Comparison of ENCODE assay signal across 7 cellular contexts in the genomic region with DNA sequence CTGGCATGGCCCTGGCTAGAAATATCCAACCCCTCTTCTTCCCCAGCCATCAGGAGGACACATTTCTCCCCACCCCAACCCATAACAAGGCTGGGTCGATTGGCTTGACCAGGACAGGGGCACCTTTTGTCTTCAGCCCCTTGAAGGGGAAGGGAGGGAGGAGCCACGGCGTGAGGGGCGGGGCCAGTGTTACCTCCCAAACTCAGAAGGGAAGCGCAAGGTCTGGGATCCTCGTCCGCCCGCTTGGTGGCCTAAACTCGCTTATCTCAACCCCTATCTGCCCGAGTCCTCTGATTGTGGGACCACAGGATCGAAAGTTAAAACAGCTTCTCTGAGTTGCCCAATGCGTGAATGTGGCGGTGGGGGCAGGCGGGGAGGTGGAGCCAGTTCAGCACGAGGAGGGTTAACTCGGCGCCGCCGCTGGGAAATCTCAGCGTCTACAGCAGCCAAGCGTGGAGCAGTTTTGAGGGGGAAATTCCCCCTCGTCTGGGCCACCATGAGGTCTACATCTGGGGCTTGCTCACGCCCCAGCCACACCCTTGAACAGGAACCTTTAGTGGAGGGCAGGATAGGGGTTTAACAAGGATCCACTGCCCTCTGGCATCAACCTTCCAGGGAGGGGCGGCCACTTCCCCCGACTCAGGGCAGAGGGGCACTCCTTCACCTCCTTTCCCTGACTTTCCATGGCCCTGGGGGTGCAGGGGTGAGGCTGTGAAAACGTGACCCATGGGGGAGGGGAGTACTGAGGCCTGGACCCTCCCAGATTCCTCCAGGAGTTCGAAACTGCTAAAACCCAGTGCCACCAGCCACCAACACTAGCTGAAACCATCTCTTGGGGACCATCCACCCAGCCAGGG. TPM values are rescaled to one million over a fixed set of nuclear protein-coding genes. Genes with fewer than 3 reads are reported as not detected.
DNase-seq lines count a peak whose midpoint lies in the region; ATAC-seq lines count a peak whose summit lies in the region.

No MANE protein-coding gene starts in this region.

- H3K4me3 ChIP-seq in SJCRH30 = peak overlapping the region; percentile 47
- peak overlapping the region; percentile 56 for H3K4me3 ChIP-seq in right cardiac atrium (ENCODE audit: low read length)
- H3K4me3 ChIP-seq in skeletal muscle satellite cell (ENCODE audit: low read length) = peak overlapping the region; percentile 82

- peak in 1 of 2 experiments; percentile 77 for DNase-seq in SJCRH30
- DNase-seq in right cardiac atrium = peak; percentile 73 to 94 (median 90)
- DNase-seq in GOT3 (lab: John Stamatoyannopoulos, UW) = no peak

- H3K9ac ChIP-seq in skeletal muscle satellite cell (ENCODE audit: low read depth, low read length) = peak overlapping the region; percentile 92

- H3K4me1 ChIP-seq in SJCRH30 = peaks cover 13% of the 10 kb centered on the region; the same call in 1 of the 2 replicates
- H3K4me1 ChIP-seq in right cardiac atrium (ENCODE audit: control insufficient read depth, insufficient read depth, low read length) = peaks cover 8% of the 10 kb centered on the region
- peaks cover 32% of the 10 kb centered on the region for H3K4me1 ChIP-seq in skeletal muscle satellite cell (ENCODE audit: control insufficient read depth, insufficient read depth, low read length)

- ATAC-seq in GM18868 (IDR thresholded peaks at IDR 0.05; ENCODE audit: unreplicated experiment) (peak; percentile 67), HG03097 (IDR thresholded peaks at IDR 0.05; ENCODE audit: low FRiP score, unreplicated experiment) (peak; percentile 46), right cardiac atrium (peak; percentile 42 to 53)

- intact Hi-C loops in right cardiac atrium (cut with DNase I) = loop anchor here in 1 of 4 donors (10.0 kb wide), 1 partner anchor 96 kb away; a partner anchor contains a TSS

- H3K27ac Mint-ChIP-seq in activated naive CD8-positive, alpha-beta T cell = peak overlapping the region; percentile 97

- under 1% methylated on average over 27 of the region's 27 CpGs for WGBS in right cardiac atrium

- H3K27me3 Mint-ChIP-seq in activated naive CD8-positive, alpha-beta T cell = no peaks in the 10 kb centered on the region

- H3K36me3 ChIP-seq in SJCRH30 (no peaks in the 10 kb centered on the region), skeletal muscle satellite cell (ENCODE audit: insufficient read depth, low read length) (peaks cover 32% of the 10 kb centered on the region)

- peak overlapping the region; percentile 91 for H3K4me2 ChIP-seq in skeletal muscle satellite cell (ENCODE audit: low read length)

- peak overlapping the region; percentile 100 for H3K4me3 Mint-ChIP-seq in activated naive CD8-positive, alpha-beta T cell

- H3K36me3 Mint-ChIP-seq in activated naive CD8-positive, alpha-beta T cell = peaks cover 2% of the 10 kb centered on the region

- H3K27me3 ChIP-seq in SJCRH30 (peaks cover 15% of the 10 kb centered on the region), right cardiac atrium (ENCODE audit: control insufficient read depth, insufficient read depth) (no peaks in the 10 kb centered on the region), skeletal muscle satellite cell (ENCODE audit: control insufficient read depth, insufficient read depth, low read length) (no peaks in the 10 kb centered on the region)

- H3K9me3 Mint-ChIP-seq in activated naive CD8-positive, alpha-beta T cell (ENCODE audit: low read depth) = no peaks in the 10 kb centered on the region

- H3K27ac ChIP-seq in SJCRH30 (no peak overlapping the region), right cardiac atrium (ENCODE audit: low read length) (peak overlapping the region; percentile 100)

- H3K9me3 ChIP-seq in SJCRH30 (replicated peaks) (no peaks in the 10 kb centered on the region), right cardiac atrium (ENCODE audit: control insufficient read depth, low read length) (no peaks in the 10 kb centered on the region), skeletal muscle satellite cell (replicated peaks; ENCODE audit: low read length) (no peaks in the 10 kb centered on the region)

- H3K4me1 Mint-ChIP-seq in activated naive CD8-positive, alpha-beta T cell (ENCODE audit: low read depth) = peaks cover 52% of the 10 kb centered on the region

RNA-seq across cellular contexts. Expression of a gene that starts 0.7 kb away (rescaled TPM):
- total RNA-seq in SJCRH30 (2014; rRNA removed; shearing (Covaris generic)) = 15.1 and 15.8 TPM in 2 replicates
- total RNA-seq in right cardiac atrium = 10 to 100 TPM; 77.8 to 89.6 (median 83.6) TPM
- polyA plus RNA-seq in right cardiac atrium = 57.6 TPM
- total RNA-seq in skeletal muscle satellite cell (2012; rRNA removed) = 91.5 and 92.8 TPM in 2 replicates

RNA-seq across cellular contexts. Expression of a gene that starts 17.9 kb away (rescaled TPM):
- 53.7 and 58.6 TPM in 2 replicates for total RNA-seq in SJCRH30 (2014; rRNA removed; shearing (Covaris generic))
- total RNA-seq in right cardiac atrium = 100 to 1,000 TPM in 3 of 4 donors, 10 to 100 TPM in 1; 79.7 to 181 (median 154) TPM
- 55.0 TPM for polyA plus RNA-seq in right cardiac atrium
- total RNA-seq in skeletal muscle satellite cell (2012; rRNA removed) = 237 and 303 TPM in 2 replicates

RNA-seq across cellular contexts. Expression of a gene that starts 21.5 kb away (rescaled TPM):
- total RNA-seq in SJCRH30 (2014; rRNA removed; shearing (Covaris generic)) = 87.8 and 89.9 TPM in 2 replicates
- 10 to 100 TPM; 12.8 to 22.7 (median 14.7) TPM for total RNA-seq in right cardiac atrium
- 13.8 TPM for polyA plus RNA-seq in right cardiac atrium
- total RNA-seq in skeletal muscle satellite cell (2012; rRNA removed) = 41.9 and 50.2 TPM in 2 replicates

RNA-seq across cellular contexts. Expression of a gene that starts 31.8 kb away (rescaled TPM):
- 63.7 and 70.2 TPM in 2 replicates for total RNA-seq in SJCRH30 (2014; rRNA removed; shearing (Covaris generic))
- 1 to 10 TPM; 4.4 to 6.1 (median 5.1) TPM for total RNA-seq in right cardiac atrium
- 1.6 TPM for polyA plus RNA-seq in right cardiac atrium
- total RNA-seq in skeletal muscle satellite cell (2012; rRNA removed) = 9.4 and 9.8 TPM in 2 replicates

RNA-seq across cellular contexts. Expression of a gene that starts 37.0 kb away (rescaled TPM):
- 1.1 and 1.3 TPM in 2 replicates for total RNA-seq in SJCRH30 (2014; rRNA removed; shearing (Covaris generic))
- total RNA-seq in right cardiac atrium = not detected
- polyA plus RNA-seq in right cardiac atrium = not detected
- total RNA-seq in skeletal muscle satellite cell (2012; rRNA removed) = not detected in 2 replicates
